In the genomic region with DNA sequence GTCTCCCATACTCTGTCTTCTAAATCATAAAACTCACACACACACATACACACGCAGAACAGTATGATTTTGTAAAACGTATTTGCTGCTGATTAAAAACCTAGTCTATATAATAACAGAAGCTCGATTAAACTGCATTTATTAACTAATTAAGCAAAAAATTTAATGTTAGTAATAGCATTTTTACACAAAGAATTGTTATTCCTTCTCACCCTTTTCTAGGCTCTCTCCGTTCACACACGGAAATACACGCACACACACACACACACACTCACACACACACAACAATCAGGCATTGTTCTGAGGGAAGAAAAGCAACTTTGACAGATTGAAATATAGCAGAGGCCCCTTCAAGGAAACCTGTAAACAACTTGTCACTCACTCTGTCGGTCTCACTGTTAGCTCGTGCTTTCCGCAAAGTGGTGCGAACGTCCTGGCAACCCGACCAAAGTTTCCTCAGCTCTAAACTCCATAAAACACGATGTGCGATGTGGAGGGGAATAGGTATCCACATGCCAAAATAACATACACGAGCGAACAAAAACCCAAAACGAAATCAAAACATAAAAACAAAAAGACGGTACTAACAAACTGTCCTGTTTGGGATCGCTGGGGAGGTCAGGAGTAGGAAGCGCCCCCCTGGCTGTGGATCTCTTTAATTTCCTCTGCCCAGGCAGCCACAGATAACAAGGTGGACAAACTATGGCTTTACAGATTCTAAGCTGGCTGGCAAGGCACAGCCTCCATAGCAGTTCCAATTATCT, we compare ENCODE assay signal across 10 cellular contexts. TPM values are rescaled to one million over a fixed set of nuclear protein-coding genes. Genes with fewer than 3 reads are reported as not detected.
DNase-seq lines count a peak whose midpoint lies in the region; ATAC-seq and TF ChIP-seq lines count a peak whose summit lies in the region.
"Had no signal": no experiment of that assay in that cellular context is flagged by ENCODE, and none has a peak within 500 bp of the region (broad histone marks: within the 10 kb centered on the region; RNA-seq: fewer than 3 reads in every experiment).

No MANE protein-coding gene starts in this region.

- peak; percentile 68 for DNase-seq in DMS 273 (lab: John Stamatoyannopoulos, UW; ENCODE audit: unreplicated experiment)
- no peak for DNase-seq in Peyer's patch
- no peak for DNase-seq in omental fat pad (ENCODE audit: low spot score)
- DNase-seq in activated T-cell treated with anti-CD3 and anti-CD28 coated beads for 4 hours: no peak
- no peak for DNase-seq in activated naive CD4-positive, alpha-beta T cell treated with anti-CD3 and anti-CD28 coated beads, Interleukin-2, amount 10 ng/mL, durations not matched to agents 7 days and 5 days
- DNase-seq: GF-D8 had no signal

- no peaks in the 10 kb centered on the region for H3K9me3 Mint-ChIP-seq in activated naive CD4-positive, alpha-beta T cell treated with anti-CD3 and anti-CD28 coated beads, Interleukin-2, amount 10 ng/mL, durations not matched to agents 7 days and 5 days
- H3K9me3 Mint-ChIP-seq: nephron had no signal

- no peak for TF ChIP-seq POLR2A in Peyer's patch (IDR thresholded peaks at IDR 0.05)
- TF ChIP-seq POLR2A in gastroesophageal sphincter (IDR thresholded peaks at IDR 0.05): no peak

- no peaks in the 10 kb centered on the region for H3K36me3 Mint-ChIP-seq in activated naive CD4-positive, alpha-beta T cell treated with anti-CD3 and anti-CD28 coated beads, Interleukin-2, amount 10 ng/mL, durations not matched to agents 7 days and 5 days

- H3K27me3 ChIP-seq in Peyer's patch (no peaks in the 10 kb centered on the region), gastroesophageal sphincter (peaks cover 28% of the 10 kb centered on the region)

- no peaks in the 10 kb centered on the region for H3K9me3 ChIP-seq in Peyer's patch
- no peaks in the 10 kb centered on the region for H3K9me3 ChIP-seq in gastroesophageal sphincter

- no peak overlapping the region for H3K4me3 Mint-ChIP-seq in activated naive CD4-positive, alpha-beta T cell treated with anti-CD3 and anti-CD28 coated beads, Interleukin-2, amount 10 ng/mL, durations not matched to agents 7 days and 5 days
- H3K4me3 Mint-ChIP-seq: nephron had no signal

- H3K27me3 Mint-ChIP-seq in activated naive CD4-positive, alpha-beta T cell treated with anti-CD3 and anti-CD28 coated beads, Interleukin-2, amount 10 ng/mL, durations not matched to agents 7 days and 5 days: no peaks in the 10 kb centered on the region

- no peak for TF ChIP-seq EP300 in gastroesophageal sphincter (IDR thresholded peaks at IDR 0.05)

- TF ChIP-seq CTCF in Peyer's patch (IDR thresholded peaks at IDR 0.05) (no peak), gastroesophageal sphincter (IDR thresholded peaks at IDR 0.05) (no peak), omental fat pad (IDR thresholded peaks at IDR 0.05) (no peak)

- 0 to 2% methylated on average over 6 to 20 of the region's 20 CpGs for WGBS in gastroesophageal sphincter (ENCODE audit: low coverage in 1 of 2), 2 donors

- H3K4me1 ChIP-seq in Peyer's patch: peaks cover 0 to 7% (median 0%) of the 10 kb centered on the region in 4 donors
- H3K4me1 ChIP-seq in gastroesophageal sphincter: peaks cover 0 to 16% (median 2%) of the 10 kb centered on the region in 3 donors

- ATAC-seq in gastroesophageal sphincter (peak; percentile 24), omental fat pad (ENCODE audit: low FRiP score) (peak; percentile 41), GM18511 (IDR thresholded peaks at IDR 0.05; ENCODE audit: unreplicated experiment) (no peak), GM21786 (IDR thresholded peaks at IDR 0.05; ENCODE audit: unreplicated experiment) (no peak)

- H3K36me3 ChIP-seq in Peyer's patch: no peaks in the 10 kb centered on the region
- no peaks in the 10 kb centered on the region for H3K36me3 ChIP-seq in gastroesophageal sphincter

- H3K27ac Mint-ChIP-seq in activated naive CD4-positive, alpha-beta T cell treated with anti-CD3 and anti-CD28 coated beads, Interleukin-2, amount 10 ng/mL, durations not matched to agents 7 days and 5 days: no peak overlapping the region
- H3K27ac Mint-ChIP-seq: nephron had no signal

- H3K4me3 ChIP-seq in Peyer's patch: peak overlapping the region in 3 of 4 donors; percentile 3 to 52 (median 49)
- H3K4me3 ChIP-seq in gastroesophageal sphincter: peak overlapping the region; percentile 47 to 64

- H3K4me1 Mint-ChIP-seq in activated naive CD4-positive, alpha-beta T cell treated with anti-CD3 and anti-CD28 coated beads, Interleukin-2, amount 10 ng/mL, durations not matched to agents 7 days and 5 days: no peaks in the 10 kb centered on the region
- H3K4me1 Mint-ChIP-seq: nephron had no signal

- H3K27ac ChIP-seq in Peyer's patch: no peak overlapping the region
- H3K27ac ChIP-seq in gastroesophageal sphincter: peak overlapping the region in 1 of 4 donors; percentile 32

- CTCF ChIA-PET in activated naive CD4-positive, alpha-beta T cell treated with anti-CD3 and anti-CD28 coated beads, Interleukin-2, amount 10 ng/mL, durations not matched to agents 7 days and 5 days (lab: Charles Lee): no interaction called here

RNA-seq across cellular contexts. Expression of gene SOX5, which starts 0.7 kb away (rescaled TPM):
- 10 to 100 TPM in 2 of 4 donors, 1 to 10 TPM in 2; 3.8 to 27.2 (median 11.6) TPM for total RNA-seq in Peyer's patch
- total RNA-seq in gastroesophageal sphincter: 10 to 100 TPM in 2 of 4 donors, 1 to 10 TPM in 2; 4.9 to 69.9 (median 18.1) TPM
- total RNA-seq in omental fat pad: 10 to 100 TPM; 22.1 to 67.6 (median 34.6) TPM

Comparison
In these comparisons a context has a peak if more than half of its experiments do, and no peak if none do; other contexts are left out.
1. ATAC-seq: peak in gastroesophageal sphincter (single experiment) and omental fat pad (single experiment); none in GM18511 (single experiment) and GM21786 (single experiment).